ENCODE assay signal across 21 cellular contexts in the genomic region with DNA sequence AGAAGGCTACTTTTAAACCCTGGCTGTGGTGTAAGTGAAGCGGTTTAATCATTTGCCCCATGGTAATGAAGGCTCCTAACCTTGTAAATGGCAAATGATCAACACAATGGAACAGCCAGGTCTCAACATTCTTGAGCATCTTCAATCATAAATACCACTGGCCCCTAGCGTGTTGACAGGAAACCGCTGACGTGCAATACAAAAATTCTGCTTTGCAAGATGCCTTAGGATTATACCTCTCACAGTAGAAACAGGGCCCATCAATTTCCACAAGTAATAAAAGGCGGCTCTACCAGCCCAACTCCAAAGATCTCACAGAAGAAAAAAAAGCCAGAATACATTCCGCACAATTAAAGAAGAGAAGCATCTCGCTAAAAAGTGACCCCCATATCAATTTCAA. TPM values are rescaled to one million over a fixed set of nuclear protein-coding genes. Genes with fewer than 3 reads are reported as not detected.
DNase-seq lines count a peak whose midpoint lies in the region; ATAC-seq and TF ChIP-seq lines count a peak whose summit lies in the region.
"Had no signal": no experiment of that assay in that cellular context is flagged by ENCODE, and none has a peak within 500 bp of the region (broad histone marks: within the 10 kb centered on the region; RNA-seq: fewer than 3 reads in every experiment).

No MANE protein-coding gene starts in this region.

- H3K4me1 ChIP-seq in mammary epithelial cell (ENCODE audit: insufficient read depth, low read length): no peaks in the 10 kb centered on the region
- H3K4me1 ChIP-seq in mesenchymal stem cell (ENCODE audit: control insufficient read depth, insufficient read depth, low read depth, low read length): peaks cover 7% of the 10 kb centered on the region
- no peaks in the 10 kb centered on the region for H3K4me1 ChIP-seq in CD8-positive, alpha-beta memory T cell (ENCODE audit: insufficient read depth, low read length)
- H3K4me1 ChIP-seq in prostate gland (replicated peaks): no peaks in the 10 kb centered on the region
- H3K4me1 ChIP-seq: BLaER1 had no signal

- H2BK15ac ChIP-seq in mesenchymal stem cell (ENCODE audit: low read depth, poor library complexity, severe bottlenecking): no peak overlapping the region

- no peak overlapping the region for H4K91ac ChIP-seq in mesenchymal stem cell (ENCODE audit: low read length)

- peak overlapping the region; percentile 5 for H3K27ac Mint-ChIP-seq in activated CD8-positive, alpha-beta T cell treated with anti-CD3 and anti-CD28 coated beads for 36 hours
- no peak overlapping the region for H3K27ac Mint-ChIP-seq in activated CD8-positive, alpha-beta T cell treated with anti-CD3 and anti-CD28 coated beads, Interleukin-2, amount 10 ng/mL, durations not matched to agents 7 days and 5 days
- H3K27ac Mint-ChIP-seq in MCF 10A (ENCODE audit: low read depth, unreplicated experiment): peak overlapping the region; percentile 73
- peak overlapping the region in 3 of 8 donors; percentile 12 to 61 (median 52) for H3K27ac Mint-ChIP-seq in CD8-positive, alpha-beta memory T cell
- H3K27ac Mint-ChIP-seq: B cell; CD8-positive, alpha-beta T cell had no signal

- TF ChIP-seq POLR2A in prostate gland (IDR thresholded peaks at IDR 0.05): no peak

- BruUV-seq in MCF 10A (replicated peaks; lab: Mats Ljungman, UMichigan) (no TSS peak), mammary epithelial cell (replicated peaks; lab: Mats Ljungman, UMichigan) (no TSS peak)

- CTCF ChIA-PET in activated CD8-positive, alpha-beta T cell treated with anti-CD3 and anti-CD28 coated beads for 36 hours (lab: Charles Lee): no interaction called here
- CTCF ChIA-PET in activated CD8-positive, alpha-beta T cell treated with anti-CD3 and anti-CD28 coated beads, Interleukin-2, amount 10 ng/mL, durations not matched to agents 7 days and 5 days (lab: Charles Lee): no interaction called here
- CTCF ChIA-PET in MCF 10A (lab: Yijun Ruan, JAX): no interaction called here
- CTCF ChIA-PET in mammary epithelial cell (lab: Charles Lee; ENCODE audit: low non-redundant PET): no interaction called here
- CTCF ChIA-PET in CD8-positive, alpha-beta memory T cell (lab: Charles Lee): no interaction called here

- H2AFZ ChIP-seq in mammary epithelial cell (ENCODE audit: low read depth, low read length): no peak overlapping the region
- H2AFZ ChIP-seq in mesenchymal stem cell (ENCODE audit: low read depth, low read length): no peak overlapping the region
- H2AFZ ChIP-seq: GM23248 had no signal

- dilution Hi-C loops in mammary epithelial cell (cut with HindIII; ENCODE audit: low sequenced_read_pairs): no loop called here

- no peak for DNase-seq in activated CD8-positive, alpha-beta T cell treated with anti-CD3 and anti-CD28 coated beads for 36 hours
- no peak for DNase-seq in activated CD8-positive, alpha-beta T cell treated with anti-CD3 and anti-CD28 coated beads, Interleukin-2, amount 10 ng/mL, durations not matched to agents 7 days and 5 days
- DNase-seq in MCF 10A (ENCODE audit: unreplicated experiment) (no peak), mammary epithelial cell (no peak), mesenchymal stem cell (no peak), prostate gland (ENCODE audit: low spot score) (no peak)
- DNase-seq in CD8-positive, alpha-beta memory T cell: no peak
- DNase-seq: CD4-positive, CD25-positive, alpha-beta regulatory T cell; CD8-positive, alpha-beta T cell; DMS 273 treated with DMSO at 0.1 percent for 48 hours; DMS79; EL; GDM1; GM23248; H7; HCEC 1CT had no signal

- H3K4me2 ChIP-seq in mammary epithelial cell (ENCODE audit: insufficient read depth, low read depth, low read length): no peak overlapping the region
- no peak overlapping the region for H3K4me2 ChIP-seq in mesenchymal stem cell (ENCODE audit: low read length, poor library complexity, severe bottlenecking)
- H3K4me2 ChIP-seq: BLaER1 had no signal

- no peak overlapping the region for H3K27ac ChIP-seq in mammary epithelial cell (ENCODE audit: insufficient read depth, low read depth, low read length)
- peak overlapping the region; percentile 90 for H3K27ac ChIP-seq in mesenchymal stem cell (ENCODE audit: low read length, poor library complexity, severe bottlenecking)
- H3K27ac ChIP-seq in CD8-positive, alpha-beta memory T cell (ENCODE audit: low read depth, low read length): no peak overlapping the region
- H3K27ac ChIP-seq in prostate gland: no peak overlapping the region
- H3K27ac ChIP-seq: 22Rv1, BLaER1, C4-2B, GM23248 had no signal

- H3K9me3 Mint-ChIP-seq in activated CD8-positive, alpha-beta T cell treated with anti-CD3 and anti-CD28 coated beads for 36 hours: no peaks in the 10 kb centered on the region
- H3K9me3 Mint-ChIP-seq in activated CD8-positive, alpha-beta T cell treated with anti-CD3 and anti-CD28 coated beads, Interleukin-2, amount 10 ng/mL, durations not matched to agents 7 days and 5 days (ENCODE audit: insufficient read depth): no peaks in the 10 kb centered on the region
- no peaks in the 10 kb centered on the region for H3K9me3 Mint-ChIP-seq in MCF 10A (ENCODE audit: unreplicated experiment)
- H3K9me3 Mint-ChIP-seq in CD8-positive, alpha-beta memory T cell: no peaks in the 10 kb centered on the region
- H3K9me3 Mint-ChIP-seq: CD8-positive, alpha-beta T cell had no signal

- no peak overlapping the region for H3K9ac ChIP-seq in mammary epithelial cell (ENCODE audit: insufficient read depth, low read length)
- no peak overlapping the region for H3K9ac ChIP-seq in mesenchymal stem cell (ENCODE audit: low read length)
- H3K9ac ChIP-seq: BLaER1, GM23248 had no signal

- peaks cover 42% of the 10 kb centered on the region for H3K36me3 ChIP-seq in mammary epithelial cell (ENCODE audit: insufficient read depth, low read length)
- H3K36me3 ChIP-seq in mesenchymal stem cell (ENCODE audit: control insufficient read depth in 1 of 2, insufficient read depth in 2 of 2, low read depth in 1 of 2, low read length in 2 of 2): peaks cover 42 to 98% of the 10 kb centered on the region in 2 experiments
- H3K36me3 ChIP-seq in CD8-positive, alpha-beta memory T cell (ENCODE audit: insufficient read depth, low read length): peaks cover 62% of the 10 kb centered on the region
- H3K36me3 ChIP-seq in prostate gland: peaks cover 8 to 11% of the 10 kb centered on the region in 2 donors

- H3K4me3 ChIP-seq in mammary epithelial cell (replicated peaks in 1 of 3; ENCODE audit: insufficient read depth in 1 of 3, low read depth in 2 of 3, low read length in 3 of 3) (no peak overlapping the region), mesenchymal stem cell (ENCODE audit: insufficient read depth in 1 of 2, low read depth in 1 of 2, low read length in 2 of 2) (no peak overlapping the region), prostate gland (no peak overlapping the region)
- no peak overlapping the region for H3K4me3 ChIP-seq in CD8-positive, alpha-beta memory T cell (ENCODE audit: low read length)
- H3K4me3 ChIP-seq: BLaER1, GM12878, GM23248 had no signal

- H4K20me1 ChIP-seq in mammary epithelial cell (ENCODE audit: insufficient read depth, low read length): no peaks in the 10 kb centered on the region

- in situ Hi-C loops in mammary epithelial cell (cut with MboI; ENCODE audit: low sequenced_read_pairs in 2 of 2): no loop called here

- POLR2A ChIA-PET in activated CD8-positive, alpha-beta T cell treated with anti-CD3 and anti-CD28 coated beads for 36 hours (lab: Charles Lee): no interaction called here
- POLR2A ChIA-PET in activated CD8-positive, alpha-beta T cell treated with anti-CD3 and anti-CD28 coated beads, Interleukin-2, amount 10 ng/mL, durations not matched to agents 7 days and 5 days (lab: Charles Lee): no interaction called here
- POLR2A ChIA-PET in MCF 10A (lab: Yijun Ruan, JAX): no interaction called here
- POLR2A ChIA-PET in CD8-positive, alpha-beta memory T cell (lab: Charles Lee): no interaction called here

- no peaks in the 10 kb centered on the region for H3K27me3 Mint-ChIP-seq in activated CD8-positive, alpha-beta T cell treated with anti-CD3 and anti-CD28 coated beads for 36 hours
- H3K27me3 Mint-ChIP-seq in activated CD8-positive, alpha-beta T cell treated with anti-CD3 and anti-CD28 coated beads, Interleukin-2, amount 10 ng/mL, durations not matched to agents 7 days and 5 days (ENCODE audit: low read depth): no peaks in the 10 kb centered on the region
- no peaks in the 10 kb centered on the region for H3K27me3 Mint-ChIP-seq in MCF 10A (ENCODE audit: insufficient read depth, unreplicated experiment)
- no peaks in the 10 kb centered on the region for H3K27me3 Mint-ChIP-seq in CD8-positive, alpha-beta memory T cell
- H3K27me3 Mint-ChIP-seq: B cell; CD4-positive, CD25-positive, alpha-beta regulatory T cell had no signal

- no peak overlapping the region for H2BK120ac ChIP-seq in mesenchymal stem cell (ENCODE audit: low read depth, low read length)

- H3K4me3 Mint-ChIP-seq in activated CD8-positive, alpha-beta T cell treated with anti-CD3 and anti-CD28 coated beads for 36 hours: no peak overlapping the region
- no peak overlapping the region for H3K4me3 Mint-ChIP-seq in activated CD8-positive, alpha-beta T cell treated with anti-CD3 and anti-CD28 coated beads, Interleukin-2, amount 10 ng/mL, durations not matched to agents 7 days and 5 days
- H3K4me3 Mint-ChIP-seq in MCF 10A (ENCODE audit: unreplicated experiment): no peak overlapping the region
- H3K4me3 Mint-ChIP-seq in CD8-positive, alpha-beta memory T cell: no peak overlapping the region
- H3K4me3 Mint-ChIP-seq: B cell; CD8-positive, alpha-beta T cell had no signal

- peaks cover 54% of the 10 kb centered on the region for H3K36me3 Mint-ChIP-seq in activated CD8-positive, alpha-beta T cell treated with anti-CD3 and anti-CD28 coated beads for 36 hours (ENCODE audit: low read depth)
- peaks cover 54% of the 10 kb centered on the region for H3K36me3 Mint-ChIP-seq in activated CD8-positive, alpha-beta T cell treated with anti-CD3 and anti-CD28 coated beads, Interleukin-2, amount 10 ng/mL, durations not matched to agents 7 days and 5 days (ENCODE audit: low read depth)
- peaks cover 96% of the 10 kb centered on the region for H3K36me3 Mint-ChIP-seq in MCF 10A (ENCODE audit: insufficient read depth, unreplicated experiment)
- H3K36me3 Mint-ChIP-seq in CD8-positive, alpha-beta memory T cell: peaks cover 6 to 90% (median 35%) of the 10 kb centered on the region in 3 donors

- no peaks in the 10 kb centered on the region for H3K4me1 Mint-ChIP-seq in activated CD8-positive, alpha-beta T cell treated with anti-CD3 and anti-CD28 coated beads for 36 hours (ENCODE audit: low read depth)
- no peaks in the 10 kb centered on the region for H3K4me1 Mint-ChIP-seq in activated CD8-positive, alpha-beta T cell treated with anti-CD3 and anti-CD28 coated beads, Interleukin-2, amount 10 ng/mL, durations not matched to agents 7 days and 5 days (ENCODE audit: low read depth)
- H3K4me1 Mint-ChIP-seq in MCF 10A (ENCODE audit: insufficient read depth, unreplicated experiment): no peaks in the 10 kb centered on the region
- peaks cover 0 to 1% (median 0%) of the 10 kb centered on the region in 3 donors for H3K4me1 Mint-ChIP-seq in CD8-positive, alpha-beta memory T cell
- H3K4me1 Mint-ChIP-seq: B cell; CD4-positive, CD25-positive, alpha-beta regulatory T cell had no signal

- H3K27me3 ChIP-seq in mammary epithelial cell (ENCODE audit: insufficient read depth, low read length) (no peaks in the 10 kb centered on the region), mesenchymal stem cell (ENCODE audit: control insufficient read depth in 1 of 2, insufficient read depth in 1 of 2, low read length in 2 of 2) (no peaks in the 10 kb centered on the region), prostate gland (replicated peaks; ENCODE audit: insufficient read depth) (no peaks in the 10 kb centered on the region)
- no peaks in the 10 kb centered on the region for H3K27me3 ChIP-seq in CD8-positive, alpha-beta memory T cell (ENCODE audit: insufficient read depth, low read length, poor library complexity, severe bottlenecking)
- H3K27me3 ChIP-seq: BLaER1 had no signal

- H3K14ac ChIP-seq in mesenchymal stem cell (ENCODE audit: low read length in 2 of 2): no peak overlapping the region

- H3K79me2 ChIP-seq in mammary epithelial cell (ENCODE audit: insufficient read depth, low read length): no peaks in the 10 kb centered on the region

- H2BK12ac ChIP-seq in mesenchymal stem cell (ENCODE audit: low read length in 2 of 2): no peak overlapping the region

- no peak overlapping the region for H3K18ac ChIP-seq in mesenchymal stem cell (ENCODE audit: low read depth in 1 of 2, low read length in 2 of 2)

- H3K4ac ChIP-seq in mesenchymal stem cell (ENCODE audit: low read depth in 1 of 2, low read length in 2 of 2): no peak overlapping the region

- H4K8ac ChIP-seq in mesenchymal stem cell (ENCODE audit: low read length): no peak overlapping the region

- WGBS in mammary epithelial cell (ENCODE audit: low coverage, missing lambda C conversion rate): 100% methylated on average over 7 of the region's 7 CpGs
- 98% methylated on average over 5 of the region's 7 CpGs for WGBS in mesenchymal stem cell
- 80% methylated on average over 7 of the region's 7 CpGs for WGBS in prostate gland

- ATAC-seq in activated CD8-positive, alpha-beta T cell treated with anti-CD3 and anti-CD28 coated beads for 36 hours: no peak
- ATAC-seq in activated CD8-positive, alpha-beta T cell treated with anti-CD3 and anti-CD28 coated beads, Interleukin-2, amount 10 ng/mL, durations not matched to agents 7 days and 5 days: no peak
- ATAC-seq: CD8-positive, alpha-beta T cell; GM12878 had no signal

- no peak overlapping the region for H2BK5ac ChIP-seq in mesenchymal stem cell (ENCODE audit: low read depth, low read length, poor library complexity, severe bottlenecking)

- intact Hi-C loops in activated CD8-positive, alpha-beta T cell treated with anti-CD3 and anti-CD28 coated beads for 36 hours (cut with micrococcal nuclease): no loop called here
- intact Hi-C loops in MCF 10A (cut with micrococcal nuclease): no loop called here
- intact Hi-C loops in mammary epithelial cell (cut with micrococcal nuclease): no loop called here
- intact Hi-C loops in prostate gland (cut with DNase I): no loop called here

- H3K9me3 ChIP-seq in mammary epithelial cell (replicated peaks; ENCODE audit: insufficient read depth, low read length) (no peaks in the 10 kb centered on the region), mesenchymal stem cell (ENCODE audit: control insufficient read depth, low read length) (no peaks in the 10 kb centered on the region), prostate gland (no peaks in the 10 kb centered on the region)
- H3K9me3 ChIP-seq in CD8-positive, alpha-beta memory T cell (ENCODE audit: low read length): no peaks in the 10 kb centered on the region
- H3K9me3 ChIP-seq: BLaER1 had no signal

- H3K79me1 ChIP-seq in mesenchymal stem cell (replicated peaks; ENCODE audit: low read length, poor library complexity, severe bottlenecking): peaks cover 11% of the 10 kb centered on the region

- no peak overlapping the region for H2AK5ac ChIP-seq in mesenchymal stem cell (ENCODE audit: low read length, severe bottlenecking)

- TF ChIP-seq CTCF in activated CD8-positive, alpha-beta T cell treated with anti-CD3 and anti-CD28 coated beads for 36 hours (IDR thresholded peaks at IDR 0.05): no peak
- no peak for TF ChIP-seq CTCF in MCF 10A (IDR thresholded peaks at IDR 0.05; ENCODE audit: unreplicated experiment)
- no peak for TF ChIP-seq CTCF in mammary epithelial cell (conservative IDR thresholded peaks at IDR 0.05 in 1 of 2, IDR thresholded peaks at IDR 0.05 in 1 of 2; ENCODE audit: extremely low read depth in 1 of 2, insufficient read depth in 1 of 2, low read depth in 1 of 2, low read length in 2 of 2)
- no peak for TF ChIP-seq CTCF in prostate gland (IDR thresholded peaks at IDR 0.05)

- H3K23ac ChIP-seq in mesenchymal stem cell (ENCODE audit: low read length in 2 of 2): no peak overlapping the region

RNA-seq across cellular contexts. Expression of a gene that starts 32.8 kb away (rescaled TPM):
- 10 to 100 TPM; 87.3 to 89.3 TPM for total RNA-seq in activated CD8-positive, alpha-beta T cell treated with anti-CD3 and anti-CD28 coated beads for 36 hours
- 10 to 100 TPM; 75.5 to 77.8 TPM for total RNA-seq in activated CD8-positive, alpha-beta T cell treated with anti-CD3 and anti-CD28 coated beads, Interleukin-2, amount 10 ng/mL, durations not matched to agents 7 days and 5 days
- 73.2 and 99.7 TPM in 2 replicates for total RNA-seq in MCF 10A (2022)
- total RNA-seq in mammary epithelial cell: 10 to 100 TPM; 41.7 to 96.9 TPM
- 32.9 TPM for polyA plus RNA-seq in mammary epithelial cell
- 40.8 TPM for polyA minus RNA-seq in mammary epithelial cell
- polyA plus RNA-seq in mesenchymal stem cell (2013, experiment 1 of 2): 48.8 TPM
- polyA plus RNA-seq in mesenchymal stem cell (2013, experiment 2 of 2): 48.3 TPM
- total RNA-seq in CD8-positive, alpha-beta memory T cell: 10 to 100 TPM; 47.3 to 48.9 TPM
- 54.4 TPM for polyA plus RNA-seq in CD8-positive, alpha-beta memory T cell
- total RNA-seq in prostate gland: 100 to 1,000 TPM in 1 of 2 donors, 10 to 100 TPM in 1; 86.0 to 119 TPM

RNA-seq across cellular contexts. Expression of a gene that starts 47.7 kb away (rescaled TPM):
- 10 to 100 TPM; 80.9 to 81.7 TPM for total RNA-seq in activated CD8-positive, alpha-beta T cell treated with anti-CD3 and anti-CD28 coated beads for 36 hours
- total RNA-seq in activated CD8-positive, alpha-beta T cell treated with anti-CD3 and anti-CD28 coated beads, Interleukin-2, amount 10 ng/mL, durations not matched to agents 7 days and 5 days: 10 to 100 TPM; 41.1 to 45.9 TPM
- total RNA-seq in MCF 10A (2022) (90.6 and 128 TPM in 2 replicates), mammary epithelial cell (10 to 100 TPM; 48.1 to 53.2 TPM), prostate gland (10 to 100 TPM; 14.1 to 40.7 TPM)
- polyA plus RNA-seq in mammary epithelial cell: 13.5 TPM
- 59.2 TPM for polyA minus RNA-seq in mammary epithelial cell
- 9.3 TPM for polyA plus RNA-seq in mesenchymal stem cell (2013, experiment 1 of 2)
- 8.7 TPM for polyA plus RNA-seq in mesenchymal stem cell (2013, experiment 2 of 2)
- 100 to 1,000 TPM; 101 to 106 TPM for total RNA-seq in CD8-positive, alpha-beta memory T cell
- polyA plus RNA-seq in CD8-positive, alpha-beta memory T cell: 14.2 TPM
